ENCODE assay signal across 5 cellular contexts in the genomic region with DNA sequence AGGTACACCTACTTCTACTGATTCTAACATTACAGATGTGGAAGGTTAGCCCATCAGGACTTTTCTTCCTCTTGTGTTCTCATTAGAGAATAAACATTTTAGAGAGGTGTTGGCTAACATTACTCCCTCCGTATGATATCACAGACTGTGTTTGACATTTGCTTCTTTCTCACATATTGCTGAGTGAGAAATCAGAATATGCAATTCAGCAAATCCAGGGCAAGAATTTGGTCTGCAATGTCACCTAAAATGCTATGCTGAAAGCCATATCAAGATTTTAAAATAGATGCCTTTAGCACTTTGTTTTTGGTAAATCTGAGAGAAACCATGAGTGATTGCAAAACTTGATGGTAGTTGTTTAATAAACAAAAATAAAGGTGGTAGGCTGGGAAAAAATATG.
TF ChIP-seq lines count a peak whose summit lies in the region.

No MANE protein-coding gene starts in this region.

TF ChIP-seq in HepG2, 621 proteins besides CTCF, POLR2A, EP300 and RAD21:
- TF ChIP-seq ZNF773 (CRISPR knock-in tag; IDR thresholded peaks at IDR 0.05; ENCODE audit: borderline replicate concordance) (no peak), HNRNPLL (IDR thresholded peaks at IDR 0.05; ENCODE audit: low read depth, low read length, poor library complexity, severe bottlenecking) (no peak), MAFF (IDR thresholded peaks at IDR 0.05; ENCODE audit: low read depth, low read length) (peak; percentile 88), MAFK (conservative IDR thresholded peaks at IDR 0.05 in 1 of 2, IDR thresholded peaks at IDR 0.05 in 1 of 2; ENCODE audit: low read length in 2 of 2) (peak; percentile 66 to 79)
- TF ChIP-seq, protein P1, sequence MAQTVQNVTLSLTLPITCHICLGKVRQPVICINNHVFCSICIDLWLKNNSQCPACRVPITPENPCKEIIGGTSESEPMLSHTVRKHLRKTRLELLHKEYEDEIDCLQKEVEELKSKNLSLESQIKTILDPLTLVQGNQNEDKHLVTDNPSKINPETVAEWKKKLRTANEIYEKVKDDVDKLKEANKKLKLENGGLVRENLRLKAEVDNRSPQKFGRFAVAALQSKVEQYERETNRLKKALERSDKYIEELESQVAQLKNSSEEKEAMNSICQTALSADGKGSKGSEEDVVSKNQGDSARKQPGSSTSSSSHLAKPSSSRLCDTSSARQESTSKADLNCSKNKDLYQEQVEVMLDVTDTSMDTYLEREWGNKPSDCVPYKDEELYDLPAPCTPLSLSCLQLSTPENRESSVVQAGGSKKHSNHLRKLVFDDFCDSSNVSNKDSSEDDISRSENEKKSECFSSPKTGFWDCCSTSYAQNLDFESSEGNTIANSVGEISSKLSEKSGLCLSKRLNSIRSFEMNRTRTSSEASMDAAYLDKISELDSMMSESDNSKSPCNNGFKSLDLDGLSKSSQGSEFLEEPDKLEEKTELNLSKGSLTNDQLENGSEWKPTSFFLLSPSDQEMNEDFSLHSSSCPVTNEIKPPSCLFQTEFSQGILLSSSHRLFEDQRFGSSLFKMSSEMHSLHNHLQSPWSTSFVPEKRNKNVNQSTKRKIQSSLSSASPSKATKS (CRISPR knock-in tag; IDR thresholded peaks at IDR 0.05): no peak
- TF ChIP-seq, protein P2, sequence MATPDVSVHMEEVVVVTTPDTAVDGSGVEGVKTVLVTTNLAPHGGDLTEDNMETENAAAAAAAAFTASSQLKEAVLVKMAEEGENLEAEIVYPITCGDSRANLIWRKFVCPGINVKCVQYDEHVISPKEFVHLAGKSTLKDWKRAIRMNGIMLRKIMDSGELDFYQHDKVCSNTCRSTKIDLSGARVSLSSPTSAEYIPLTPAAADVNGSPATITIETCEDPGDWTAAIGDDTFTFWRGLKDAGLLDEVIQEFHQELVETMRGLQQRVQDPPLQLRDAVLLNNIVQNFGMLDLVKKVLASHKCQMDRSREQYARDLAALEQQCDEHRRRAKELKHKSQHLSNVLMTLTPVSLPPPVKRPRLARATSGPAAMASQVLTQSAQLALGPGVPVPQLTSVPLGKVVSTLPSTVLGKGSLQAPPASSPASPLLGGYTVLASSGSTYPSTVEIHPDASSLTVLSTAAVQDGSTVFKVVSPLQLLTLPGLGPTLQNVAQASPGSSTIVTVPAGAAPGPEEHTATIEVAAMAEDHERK (CRISPR knock-in tag; IDR thresholded peaks at IDR 0.05; ENCODE audit: low read depth): no peak

TF ChIP-seq in A549, 52 proteins besides CTCF, POLR2A, EP300 and RAD21:
- no peak for TF ChIP-seq FOXS1 (CRISPR knock-in tag; IDR thresholded peaks at IDR 0.05)
- TF ChIP-seq NFE2L2 (conservative IDR thresholded peaks at IDR 0.05; ENCODE audit: low read length): no peak
- peak; percentile 30 for TF ChIP-seq MAFK (IDR thresholded peaks at IDR 0.05; ENCODE audit: partially characterized antibody)

TF ChIP-seq in IMR-90, 13 proteins besides CTCF, POLR2A, EP300 and RAD21:
- TF ChIP-seq MAFK (IDR thresholded peaks at IDR 0.05; ENCODE audit: low read depth, low read length) (peak; percentile 46), MAZ (IDR thresholded peaks at IDR 0.05; ENCODE audit: borderline replicate concordance, low read depth, low read length) (no peak)
TF ChIP-seq in IMR-90: peak in this region for 1.

TF ChIP-seq in K562, 482 proteins besides CTCF, POLR2A, EP300 and RAD21:
- TF ChIP-seq C11orf30 (IDR thresholded peaks at IDR 0.05; ENCODE audit: low read depth) (0 out of 2 replicates have a peak, but pooled peaks have one; percentile 17), ZNF174 (CRISPR knock-in tag; IDR thresholded peaks at IDR 0.05) (no peak), MAFG (tag; conservative IDR thresholded peaks at IDR 0.05) (0 out of 2 replicates have a peak, but pooled peaks have one; percentile 12), SAFB2 (IDR thresholded peaks at IDR 0.05; ENCODE audit: borderline replicate concordance, low read depth, low read length, severe bottlenecking) (no peak), CEBPG (CRISPR knock-in tag; IDR thresholded peaks at IDR 0.05) (no peak), CEBPG (tag; conservative IDR thresholded peaks at IDR 0.05 in 1 of 2, IDR thresholded peaks at IDR 0.05 in 1 of 2) (no peak)
- TF ChIP-seq, protein P3, sequence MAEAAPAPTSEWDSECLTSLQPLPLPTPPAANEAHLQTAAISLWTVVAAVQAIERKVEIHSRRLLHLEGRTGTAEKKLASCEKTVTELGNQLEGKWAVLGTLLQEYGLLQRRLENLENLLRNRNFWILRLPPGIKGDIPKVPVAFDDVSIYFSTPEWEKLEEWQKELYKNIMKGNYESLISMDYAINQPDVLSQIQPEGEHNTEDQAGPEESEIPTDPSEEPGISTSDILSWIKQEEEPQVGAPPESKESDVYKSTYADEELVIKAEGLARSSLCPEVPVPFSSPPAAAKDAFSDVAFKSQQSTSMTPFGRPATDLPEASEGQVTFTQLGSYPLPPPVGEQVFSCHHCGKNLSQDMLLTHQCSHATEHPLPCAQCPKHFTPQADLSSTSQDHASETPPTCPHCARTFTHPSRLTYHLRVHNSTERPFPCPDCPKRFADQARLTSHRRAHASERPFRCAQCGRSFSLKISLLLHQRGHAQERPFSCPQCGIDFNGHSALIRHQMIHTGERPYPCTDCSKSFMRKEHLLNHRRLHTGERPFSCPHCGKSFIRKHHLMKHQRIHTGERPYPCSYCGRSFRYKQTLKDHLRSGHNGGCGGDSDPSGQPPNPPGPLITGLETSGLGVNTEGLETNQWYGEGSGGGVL (CRISPR knock-in tag; IDR thresholded peaks at IDR 0.05): no peak
TF ChIP-seq in K562: peak in this region for 2.

TF ChIP-seq in GM23338, 12 proteins besides CTCF, POLR2A, EP300 and RAD21:
- TF ChIP-seq NANOG (IDR thresholded peaks at IDR 0.05; ENCODE audit: borderline replicate concordance): no peak
- TF ChIP-seq ZNF114 (CRISPR knock-in tag; IDR thresholded peaks at IDR 0.05): no peak
- no peak for TF ChIP-seq JUNB (IDR thresholded peaks at IDR 0.05; ENCODE audit: unreplicated experiment)
- no peak for TF ChIP-seq ZNF331 (CRISPR knock-in tag; IDR thresholded peaks at IDR 0.05; ENCODE audit: low read depth)
- TF ChIP-seq POLR2AphosphoS5 (IDR thresholded peaks at IDR 0.05; ENCODE audit: low read depth): no peak
- TF ChIP-seq, protein P4, sequence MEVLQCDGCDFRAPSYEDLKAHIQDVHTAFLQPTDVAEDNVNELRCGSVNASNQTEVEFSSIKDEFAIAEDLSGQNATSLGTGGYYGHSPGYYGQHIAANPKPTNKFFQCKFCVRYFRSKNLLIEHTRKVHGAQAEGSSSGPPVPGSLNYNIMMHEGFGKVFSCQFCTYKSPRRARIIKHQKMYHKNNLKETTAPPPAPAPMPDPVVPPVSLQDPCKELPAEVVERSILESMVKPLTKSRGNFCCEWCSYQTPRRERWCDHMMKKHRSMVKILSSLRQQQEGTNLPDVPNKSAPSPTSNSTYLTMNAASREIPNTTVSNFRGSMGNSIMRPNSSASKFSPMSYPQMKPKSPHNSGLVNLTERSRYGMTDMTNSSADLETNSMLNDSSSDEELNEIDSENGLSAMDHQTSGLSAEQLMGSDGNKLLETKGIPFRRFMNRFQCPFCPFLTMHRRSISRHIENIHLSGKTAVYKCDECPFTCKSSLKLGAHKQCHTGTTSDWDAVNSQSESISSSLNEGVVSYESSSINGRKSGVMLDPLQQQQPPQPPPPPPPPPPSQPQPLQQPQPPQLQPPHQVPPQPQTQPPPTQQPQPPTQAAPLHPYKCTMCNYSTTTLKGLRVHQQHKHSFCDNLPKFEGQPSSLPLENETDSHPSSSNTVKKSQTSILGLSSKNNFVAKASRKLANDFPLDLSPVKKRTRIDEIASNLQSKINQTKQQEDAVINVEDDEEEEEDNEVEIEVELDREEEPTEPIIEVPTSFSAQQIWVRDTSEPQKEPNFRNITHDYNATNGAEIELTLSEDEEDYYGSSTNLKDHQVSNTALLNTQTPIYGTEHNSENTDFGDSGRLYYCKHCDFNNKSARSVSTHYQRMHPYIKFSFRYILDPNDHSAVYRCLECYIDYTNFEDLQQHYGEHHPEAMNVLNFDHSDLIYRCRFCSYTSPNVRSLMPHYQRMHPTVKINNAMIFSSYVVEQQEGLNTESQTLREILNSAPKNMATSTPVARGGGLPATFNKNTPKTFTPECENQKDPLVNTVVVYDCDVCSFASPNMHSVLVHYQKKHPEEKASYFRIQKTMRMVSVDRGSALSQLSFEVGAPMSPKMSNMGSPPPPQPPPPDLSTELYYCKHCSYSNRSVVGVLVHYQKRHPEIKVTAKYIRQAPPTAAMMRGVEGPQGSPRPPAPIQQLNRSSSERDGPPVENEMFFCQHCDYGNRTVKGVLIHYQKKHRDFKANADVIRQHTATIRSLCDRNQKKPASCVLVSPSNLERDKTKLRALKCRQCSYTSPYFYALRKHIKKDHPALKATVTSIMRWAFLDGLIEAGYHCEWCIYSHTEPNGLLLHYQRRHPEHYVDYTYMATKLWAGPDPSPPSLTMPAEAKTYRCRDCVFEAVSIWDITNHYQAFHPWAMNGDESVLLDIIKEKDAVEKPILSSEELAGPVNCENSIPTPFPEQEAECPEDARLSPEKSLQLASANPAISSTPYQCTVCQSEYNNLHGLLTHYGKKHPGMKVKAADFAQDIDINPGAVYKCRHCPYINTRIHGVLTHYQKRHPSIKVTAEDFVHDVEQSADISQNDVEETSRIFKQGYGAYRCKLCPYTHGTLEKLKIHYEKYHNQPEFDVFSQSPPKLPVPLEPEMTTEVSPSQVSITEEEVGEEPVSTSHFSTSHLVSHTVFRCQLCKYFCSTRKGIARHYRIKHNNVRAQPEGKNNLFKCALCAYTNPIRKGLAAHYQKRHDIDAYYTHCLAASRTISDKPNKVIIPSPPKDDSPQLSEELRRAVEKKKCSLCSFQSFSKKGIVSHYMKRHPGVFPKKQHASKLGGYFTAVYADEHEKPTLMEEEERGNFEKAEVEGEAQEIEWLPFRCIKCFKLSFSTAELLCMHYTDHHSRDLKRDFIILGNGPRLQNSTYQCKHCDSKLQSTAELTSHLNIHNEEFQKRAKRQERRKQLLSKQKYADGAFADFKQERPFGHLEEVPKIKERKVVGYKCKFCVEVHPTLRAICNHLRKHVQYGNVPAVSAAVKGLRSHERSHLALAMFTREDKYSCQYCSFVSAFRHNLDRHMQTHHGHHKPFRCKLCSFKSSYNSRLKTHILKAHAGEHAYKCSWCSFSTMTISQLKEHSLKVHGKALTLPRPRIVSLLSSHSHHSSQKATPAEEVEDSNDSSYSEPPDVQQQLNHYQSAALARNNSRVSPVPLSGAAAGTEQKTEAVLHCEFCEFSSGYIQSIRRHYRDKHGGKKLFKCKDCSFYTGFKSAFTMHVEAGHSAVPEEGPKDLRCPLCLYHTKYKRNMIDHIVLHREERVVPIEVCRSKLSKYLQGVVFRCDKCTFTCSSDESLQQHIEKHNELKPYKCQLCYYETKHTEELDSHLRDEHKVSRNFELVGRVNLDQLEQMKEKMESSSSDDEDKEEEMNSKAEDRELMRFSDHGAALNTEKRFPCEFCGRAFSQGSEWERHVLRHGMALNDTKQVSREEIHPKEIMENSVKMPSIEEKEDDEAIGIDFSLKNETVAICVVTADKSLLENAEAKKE (CRISPR knock-in tag; IDR thresholded peaks at IDR 0.05): no peak
- no peak for TF ChIP-seq EZH2phosphoT487 (IDR thresholded peaks at IDR 0.05; ENCODE audit: unreplicated experiment)
- no peak for TF ChIP-seq EZH2 (IDR thresholded peaks at IDR 0.05; ENCODE audit: low read depth, unreplicated experiment)
- TF ChIP-seq, protein P5, sequence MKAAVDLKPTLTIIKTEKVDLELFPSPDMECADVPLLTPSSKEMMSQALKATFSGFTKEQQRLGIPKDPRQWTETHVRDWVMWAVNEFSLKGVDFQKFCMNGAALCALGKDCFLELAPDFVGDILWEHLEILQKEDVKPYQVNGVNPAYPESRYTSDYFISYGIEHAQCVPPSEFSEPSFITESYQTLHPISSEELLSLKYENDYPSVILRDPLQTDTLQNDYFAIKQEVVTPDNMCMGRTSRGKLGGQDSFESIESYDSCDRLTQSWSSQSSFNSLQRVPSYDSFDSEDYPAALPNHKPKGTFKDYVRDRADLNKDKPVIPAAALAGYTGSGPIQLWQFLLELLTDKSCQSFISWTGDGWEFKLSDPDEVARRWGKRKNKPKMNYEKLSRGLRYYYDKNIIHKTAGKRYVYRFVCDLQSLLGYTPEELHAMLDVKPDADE (IDR thresholded peaks at IDR 0.05): no peak
- no peak for TF ChIP-seq CREB1 (CRISPR knock-in tag; IDR thresholded peaks at IDR 0.05; ENCODE audit: low read depth)
- TF ChIP-seq STAT1 (IDR thresholded peaks at IDR 0.05; ENCODE audit: unreplicated experiment): no peak
- TF ChIP-seq, protein P6, sequence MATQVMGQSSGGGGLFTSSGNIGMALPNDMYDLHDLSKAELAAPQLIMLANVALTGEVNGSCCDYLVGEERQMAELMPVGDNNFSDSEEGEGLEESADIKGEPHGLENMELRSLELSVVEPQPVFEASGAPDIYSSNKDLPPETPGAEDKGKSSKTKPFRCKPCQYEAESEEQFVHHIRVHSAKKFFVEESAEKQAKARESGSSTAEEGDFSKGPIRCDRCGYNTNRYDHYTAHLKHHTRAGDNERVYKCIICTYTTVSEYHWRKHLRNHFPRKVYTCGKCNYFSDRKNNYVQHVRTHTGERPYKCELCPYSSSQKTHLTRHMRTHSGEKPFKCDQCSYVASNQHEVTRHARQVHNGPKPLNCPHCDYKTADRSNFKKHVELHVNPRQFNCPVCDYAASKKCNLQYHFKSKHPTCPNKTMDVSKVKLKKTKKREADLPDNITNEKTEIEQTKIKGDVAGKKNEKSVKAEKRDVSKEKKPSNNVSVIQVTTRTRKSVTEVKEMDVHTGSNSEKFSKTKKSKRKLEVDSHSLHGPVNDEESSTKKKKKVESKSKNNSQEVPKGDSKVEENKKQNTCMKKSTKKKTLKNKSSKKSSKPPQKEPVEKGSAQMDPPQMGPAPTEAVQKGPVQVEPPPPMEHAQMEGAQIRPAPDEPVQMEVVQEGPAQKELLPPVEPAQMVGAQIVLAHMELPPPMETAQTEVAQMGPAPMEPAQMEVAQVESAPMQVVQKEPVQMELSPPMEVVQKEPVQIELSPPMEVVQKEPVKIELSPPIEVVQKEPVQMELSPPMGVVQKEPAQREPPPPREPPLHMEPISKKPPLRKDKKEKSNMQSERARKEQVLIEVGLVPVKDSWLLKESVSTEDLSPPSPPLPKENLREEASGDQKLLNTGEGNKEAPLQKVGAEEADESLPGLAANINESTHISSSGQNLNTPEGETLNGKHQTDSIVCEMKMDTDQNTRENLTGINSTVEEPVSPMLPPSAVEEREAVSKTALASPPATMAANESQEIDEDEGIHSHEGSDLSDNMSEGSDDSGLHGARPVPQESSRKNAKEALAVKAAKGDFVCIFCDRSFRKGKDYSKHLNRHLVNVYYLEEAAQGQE (IDR thresholded peaks at IDR 0.05; ENCODE audit: unreplicated experiment): no peak
TF ChIP-seq in GM23338: peak in this region for 0.
